1 cellular context compared by ENCODE assay signal in the genomic region with DNA sequence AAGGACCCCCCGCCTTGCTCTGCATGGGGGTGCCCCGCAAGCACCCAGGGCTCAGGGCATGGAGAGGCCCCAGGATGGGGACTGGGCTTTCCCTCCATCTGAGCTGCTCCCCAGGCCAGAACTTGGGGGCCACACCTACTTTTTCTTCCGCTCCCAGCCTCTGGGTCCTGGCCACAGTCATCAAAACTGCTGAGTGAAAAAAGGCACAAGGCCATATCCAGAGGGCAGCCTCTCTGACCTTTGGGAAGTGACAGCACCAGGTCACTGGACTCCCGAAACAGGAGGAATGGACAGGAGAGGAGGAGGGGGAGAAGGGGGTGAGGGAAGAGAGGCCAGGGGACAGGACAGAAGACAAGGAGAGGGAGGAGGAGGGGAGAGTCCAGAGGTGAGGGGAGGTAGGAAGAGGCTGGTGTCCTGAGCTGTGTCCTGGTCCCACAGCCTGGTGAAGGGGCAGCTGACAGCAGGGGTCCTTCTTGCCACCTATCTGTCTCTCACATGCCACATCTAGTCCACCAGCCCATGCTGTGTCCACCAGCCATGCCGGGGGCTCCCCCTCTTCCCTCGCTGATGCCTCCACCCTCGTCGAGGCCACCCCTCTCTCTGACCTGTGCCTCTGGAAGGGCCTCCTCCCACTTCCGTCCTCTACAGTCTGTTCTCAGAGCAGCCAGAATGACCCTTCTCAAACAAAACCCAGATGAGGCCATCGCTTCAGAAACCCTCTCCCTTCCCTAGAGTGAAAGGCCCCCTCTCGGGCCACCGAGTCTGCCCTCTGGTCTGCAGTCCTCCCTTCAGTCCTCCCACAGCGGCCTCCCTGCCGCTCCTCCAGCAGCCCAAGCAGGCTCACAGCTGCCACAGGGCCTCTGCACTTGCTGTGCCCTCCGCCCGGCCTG.
TF ChIP-seq lines count a peak whose summit lies in the region.

No MANE protein-coding gene starts in this region.

TF ChIP-seq in HepG2, 621 proteins besides CTCF, POLR2A, EP300 and RAD21 (continued from another document and continues in another):
- TF ChIP-seq, protein P1, sequence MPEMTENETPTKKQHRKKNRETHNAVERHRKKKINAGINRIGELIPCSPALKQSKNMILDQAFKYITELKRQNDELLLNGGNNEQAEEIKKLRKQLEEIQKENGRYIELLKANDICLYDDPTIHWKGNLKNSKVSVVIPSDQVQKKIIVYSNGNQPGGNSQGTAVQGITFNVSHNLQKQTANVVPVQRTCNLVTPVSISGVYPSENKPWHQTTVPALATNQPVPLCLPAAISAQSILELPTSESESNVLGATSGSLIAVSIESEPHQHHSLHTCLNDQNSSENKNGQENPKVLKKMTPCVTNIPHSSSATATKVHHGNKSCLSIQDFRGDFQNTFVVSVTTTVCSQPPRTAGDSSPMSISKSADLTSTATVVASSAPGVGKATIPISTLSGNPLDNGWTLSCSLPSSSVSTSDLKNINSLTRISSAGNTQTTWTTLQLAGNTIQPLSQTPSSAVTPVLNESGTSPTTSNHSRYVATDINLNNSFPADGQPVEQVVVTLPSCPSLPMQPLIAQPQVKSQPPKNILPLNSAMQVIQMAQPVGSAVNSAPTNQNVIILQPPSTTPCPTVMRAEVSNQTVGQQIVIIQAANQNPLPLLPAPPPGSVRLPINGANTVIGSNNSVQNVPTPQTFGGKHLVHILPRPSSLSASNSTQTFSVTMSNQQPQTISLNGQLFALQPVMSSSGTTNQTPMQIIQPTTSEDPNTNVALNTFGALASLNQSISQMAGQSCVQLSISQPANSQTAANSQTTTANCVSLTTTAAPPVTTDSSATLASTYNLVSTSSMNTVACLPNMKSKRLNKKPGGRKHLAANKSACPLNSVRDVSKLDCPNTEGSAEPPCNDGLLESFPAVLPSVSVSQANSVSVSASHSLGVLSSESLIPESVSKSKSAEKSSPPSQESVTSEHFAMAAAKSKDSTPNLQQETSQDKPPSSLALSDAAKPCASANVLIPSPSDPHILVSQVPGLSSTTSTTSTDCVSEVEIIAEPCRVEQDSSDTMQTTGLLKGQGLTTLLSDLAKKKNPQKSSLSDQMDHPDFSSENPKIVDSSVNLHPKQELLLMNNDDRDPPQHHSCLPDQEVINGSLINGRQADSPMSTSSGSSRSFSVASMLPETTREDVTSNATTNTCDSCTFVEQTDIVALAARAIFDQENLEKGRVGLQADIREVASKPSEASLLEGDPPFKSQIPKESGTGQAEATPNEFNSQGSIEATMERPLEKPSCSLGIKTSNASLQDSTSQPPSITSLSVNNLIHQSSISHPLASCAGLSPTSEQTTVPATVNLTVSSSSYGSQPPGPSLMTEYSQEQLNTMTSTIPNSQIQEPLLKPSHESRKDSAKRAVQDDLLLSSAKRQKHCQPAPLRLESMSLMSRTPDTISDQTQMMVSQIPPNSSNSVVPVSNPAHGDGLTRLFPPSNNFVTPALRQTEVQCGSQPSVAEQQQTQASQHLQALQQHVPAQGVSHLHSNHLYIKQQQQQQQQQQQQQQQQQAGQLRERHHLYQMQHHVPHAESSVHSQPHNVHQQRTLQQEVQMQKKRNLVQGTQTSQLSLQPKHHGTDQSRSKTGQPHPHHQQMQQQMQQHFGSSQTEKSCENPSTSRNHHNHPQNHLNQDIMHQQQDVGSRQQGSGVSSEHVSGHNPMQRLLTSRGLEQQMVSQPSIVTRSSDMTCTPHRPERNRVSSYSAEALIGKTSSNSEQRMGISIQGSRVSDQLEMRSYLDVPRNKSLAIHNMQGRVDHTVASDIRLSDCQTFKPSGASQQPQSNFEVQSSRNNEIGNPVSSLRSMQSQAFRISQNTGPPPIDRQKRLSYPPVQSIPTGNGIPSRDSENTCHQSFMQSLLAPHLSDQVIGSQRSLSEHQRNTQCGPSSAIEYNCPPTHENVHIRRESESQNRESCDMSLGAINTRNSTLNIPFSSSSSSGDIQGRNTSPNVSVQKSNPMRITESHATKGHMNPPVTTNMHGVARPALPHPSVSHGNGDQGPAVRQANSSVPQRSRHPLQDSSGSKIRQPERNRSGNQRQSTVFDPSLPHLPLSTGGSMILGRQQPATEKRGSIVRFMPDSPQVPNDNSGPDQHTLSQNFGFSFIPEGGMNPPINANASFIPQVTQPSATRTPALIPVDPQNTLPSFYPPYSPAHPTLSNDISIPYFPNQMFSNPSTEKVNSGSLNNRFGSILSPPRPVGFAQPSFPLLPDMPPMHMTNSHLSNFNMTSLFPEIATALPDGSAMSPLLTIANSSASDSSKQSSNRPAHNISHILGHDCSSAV (CRISPR knock-in tag; IDR thresholded peaks at IDR 0.05; ENCODE audit: borderline replicate concordance) = no peak
- TF ChIP-seq TBP (CRISPR knock-in tag; IDR thresholded peaks at IDR 0.05) (no peak), MAFK (conservative IDR thresholded peaks at IDR 0.05 in 1 of 2, IDR thresholded peaks at IDR 0.05 in 1 of 2; ENCODE audit: low read length in 2 of 2) (0 out of 4 replicates have a peak, but pooled peaks have one; percentile 0 to 18), ZNF616 (CRISPR knock-in tag; IDR thresholded peaks at IDR 0.05; ENCODE audit: low read depth) (no peak), ZFP41 (CRISPR knock-in tag; IDR thresholded peaks at IDR 0.05; ENCODE audit: borderline replicate concordance) (no peak; the same call in 1 of the 2 replicates), ZNF713 (CRISPR knock-in tag; IDR thresholded peaks at IDR 0.05) (peak; percentile 71; the same call in 1 of the 2 replicates), DNMT1 (CRISPR knock-in tag; IDR thresholded peaks at IDR 0.05) (no peak), MIER2 (CRISPR knock-in tag; IDR thresholded peaks at IDR 0.05) (no peak), NR2F2 (IDR thresholded peaks at IDR 0.05; ENCODE audit: borderline replicate concordance, low read depth) (peak; percentile 86), ZSCAN29 (CRISPR knock-in tag; conservative IDR thresholded peaks at IDR 0.05) (0 out of 2 replicates have a peak, but pooled peaks have one; percentile 77), MATR3 (CRISPR knock-in tag; IDR thresholded peaks at IDR 0.05) (no peak), EZH2 (conservative IDR thresholded peaks at IDR 0.05; ENCODE audit: low read depth, low read length) (no peak), RAD51 (IDR thresholded peaks at IDR 0.05; ENCODE audit: borderline replicate concordance) (no peak), NFKBIZ (CRISPR knock-in tag; IDR thresholded peaks at IDR 0.05) (no peak), POGZ (CRISPR knock-in tag; IDR thresholded peaks at IDR 0.05) (no peak; the same call in 1 of the 2 replicates), MZF1 (CRISPR knock-in tag; IDR thresholded peaks at IDR 0.05; ENCODE audit: borderline replicate concordance) (no peak), ZFP1 (CRISPR knock-in tag; IDR thresholded peaks at IDR 0.05) (0 out of 2 replicates have a peak, but pooled peaks have one; percentile 20)
- TF ChIP-seq, protein P2, sequence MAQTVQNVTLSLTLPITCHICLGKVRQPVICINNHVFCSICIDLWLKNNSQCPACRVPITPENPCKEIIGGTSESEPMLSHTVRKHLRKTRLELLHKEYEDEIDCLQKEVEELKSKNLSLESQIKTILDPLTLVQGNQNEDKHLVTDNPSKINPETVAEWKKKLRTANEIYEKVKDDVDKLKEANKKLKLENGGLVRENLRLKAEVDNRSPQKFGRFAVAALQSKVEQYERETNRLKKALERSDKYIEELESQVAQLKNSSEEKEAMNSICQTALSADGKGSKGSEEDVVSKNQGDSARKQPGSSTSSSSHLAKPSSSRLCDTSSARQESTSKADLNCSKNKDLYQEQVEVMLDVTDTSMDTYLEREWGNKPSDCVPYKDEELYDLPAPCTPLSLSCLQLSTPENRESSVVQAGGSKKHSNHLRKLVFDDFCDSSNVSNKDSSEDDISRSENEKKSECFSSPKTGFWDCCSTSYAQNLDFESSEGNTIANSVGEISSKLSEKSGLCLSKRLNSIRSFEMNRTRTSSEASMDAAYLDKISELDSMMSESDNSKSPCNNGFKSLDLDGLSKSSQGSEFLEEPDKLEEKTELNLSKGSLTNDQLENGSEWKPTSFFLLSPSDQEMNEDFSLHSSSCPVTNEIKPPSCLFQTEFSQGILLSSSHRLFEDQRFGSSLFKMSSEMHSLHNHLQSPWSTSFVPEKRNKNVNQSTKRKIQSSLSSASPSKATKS (CRISPR knock-in tag; IDR thresholded peaks at IDR 0.05) = no peak
- TF ChIP-seq, protein P3, sequence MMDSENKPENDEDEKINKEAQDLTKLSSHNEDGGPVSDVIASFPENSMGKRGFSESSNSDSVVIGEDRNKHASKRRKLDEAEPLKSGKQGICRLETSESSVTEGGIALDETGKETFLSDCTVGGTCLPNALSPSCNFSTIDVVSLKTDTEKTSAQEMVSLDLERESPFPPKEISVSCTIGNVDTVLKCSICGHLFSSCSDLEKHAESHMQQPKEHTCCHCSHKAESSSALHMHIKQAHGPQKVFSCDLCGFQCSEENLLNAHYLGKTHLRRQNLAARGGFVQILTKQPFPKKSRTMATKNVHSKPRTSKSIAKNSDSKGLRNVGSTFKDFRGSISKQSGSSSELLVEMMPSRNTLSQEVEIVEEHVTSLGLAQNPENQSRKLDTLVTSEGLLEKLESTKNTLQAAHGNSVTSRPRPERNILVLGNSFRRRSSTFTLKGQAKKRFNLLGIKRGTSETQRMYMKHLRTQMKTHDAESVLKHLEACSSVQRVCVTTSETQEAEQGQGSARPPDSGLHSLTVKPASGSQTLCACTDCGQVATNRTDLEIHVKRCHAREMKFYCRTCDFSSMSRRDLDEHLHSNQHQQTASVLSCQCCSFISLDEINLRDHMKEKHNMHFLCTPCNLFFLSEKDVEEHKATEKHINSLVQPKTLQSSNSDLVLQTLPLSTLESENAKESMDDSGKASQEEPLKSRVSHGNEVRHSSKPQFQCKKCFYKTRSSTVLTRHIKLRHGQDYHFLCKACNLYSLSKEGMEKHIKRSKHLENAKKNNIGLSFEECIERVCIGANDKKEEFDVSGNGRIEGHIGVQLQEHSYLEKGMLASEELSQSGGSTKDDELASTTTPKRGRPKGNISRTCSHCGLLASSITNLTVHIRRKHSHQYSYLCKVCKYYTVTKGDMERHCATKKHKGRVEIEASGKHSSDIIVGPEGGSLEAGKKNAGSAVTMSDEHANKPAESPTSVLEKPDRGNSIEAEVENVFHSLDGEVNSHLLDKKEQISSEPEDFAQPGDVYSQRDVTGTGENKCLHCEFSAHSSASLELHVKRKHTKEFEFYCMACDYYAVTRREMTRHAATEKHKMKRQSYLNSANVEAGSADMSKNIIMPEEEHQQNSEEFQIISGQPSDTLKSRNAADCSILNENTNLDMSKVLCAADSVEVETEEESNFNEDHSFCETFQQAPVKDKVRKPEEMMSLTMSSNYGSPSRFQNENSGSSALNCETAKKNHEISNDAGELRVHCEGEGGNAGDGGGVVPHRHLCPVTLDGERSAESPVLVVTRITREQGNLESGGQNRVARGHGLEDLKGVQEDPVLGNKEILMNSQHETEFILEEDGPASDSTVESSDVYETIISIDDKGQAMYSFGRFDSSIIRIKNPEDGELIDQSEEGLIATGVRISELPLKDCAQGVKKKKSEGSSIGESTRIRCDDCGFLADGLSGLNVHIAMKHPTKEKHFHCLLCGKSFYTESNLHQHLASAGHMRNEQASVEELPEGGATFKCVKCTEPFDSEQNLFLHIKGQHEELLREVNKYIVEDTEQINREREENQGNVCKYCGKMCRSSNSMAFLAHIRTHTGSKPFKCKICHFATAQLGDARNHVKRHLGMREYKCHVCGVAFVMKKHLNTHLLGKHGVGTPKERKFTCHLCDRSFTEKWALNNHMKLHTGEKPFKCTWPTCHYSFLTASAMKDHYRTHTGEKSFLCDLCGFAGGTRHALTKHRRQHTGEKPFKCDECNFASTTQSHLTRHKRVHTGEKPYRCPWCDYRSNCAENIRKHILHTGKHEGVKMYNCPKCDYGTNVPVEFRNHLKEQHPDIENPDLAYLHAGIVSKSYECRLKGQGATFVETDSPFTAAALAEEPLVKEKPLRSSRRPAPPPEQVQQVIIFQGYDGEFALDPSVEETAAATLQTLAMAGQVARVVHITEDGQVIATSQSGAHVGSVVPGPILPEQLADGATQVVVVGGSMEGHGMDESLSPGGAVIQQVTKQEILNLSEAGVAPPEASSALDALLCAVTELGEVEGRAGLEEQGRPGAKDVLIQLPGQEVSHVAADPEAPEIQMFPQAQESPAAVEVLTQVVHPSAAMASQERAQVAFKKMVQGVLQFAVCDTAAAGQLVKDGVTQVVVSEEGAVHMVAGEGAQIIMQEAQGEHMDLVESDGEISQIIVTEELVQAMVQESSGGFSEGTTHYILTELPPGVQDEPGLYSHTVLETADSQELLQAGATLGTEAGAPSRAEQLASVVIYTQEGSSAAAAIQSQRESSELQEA (CRISPR knock-in tag; IDR thresholded peaks at IDR 0.05; ENCODE audit: not compliant biosample characterization) = peak; percentile 32
- TF ChIP-seq, protein P4, sequence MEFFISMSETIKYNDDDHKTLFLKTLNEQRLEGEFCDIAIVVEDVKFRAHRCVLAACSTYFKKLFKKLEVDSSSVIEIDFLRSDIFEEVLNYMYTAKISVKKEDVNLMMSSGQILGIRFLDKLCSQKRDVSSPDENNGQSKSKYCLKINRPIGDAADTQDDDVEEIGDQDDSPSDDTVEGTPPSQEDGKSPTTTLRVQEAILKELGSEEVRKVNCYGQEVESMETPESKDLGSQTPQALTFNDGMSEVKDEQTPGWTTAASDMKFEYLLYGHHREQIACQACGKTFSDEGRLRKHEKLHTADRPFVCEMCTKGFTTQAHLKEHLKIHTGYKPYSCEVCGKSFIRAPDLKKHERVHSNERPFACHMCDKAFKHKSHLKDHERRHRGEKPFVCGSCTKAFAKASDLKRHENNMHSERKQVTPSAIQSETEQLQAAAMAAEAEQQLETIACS (CRISPR knock-in tag; IDR thresholded peaks at IDR 0.05) = no peak
- TF ChIP-seq, protein P5, sequence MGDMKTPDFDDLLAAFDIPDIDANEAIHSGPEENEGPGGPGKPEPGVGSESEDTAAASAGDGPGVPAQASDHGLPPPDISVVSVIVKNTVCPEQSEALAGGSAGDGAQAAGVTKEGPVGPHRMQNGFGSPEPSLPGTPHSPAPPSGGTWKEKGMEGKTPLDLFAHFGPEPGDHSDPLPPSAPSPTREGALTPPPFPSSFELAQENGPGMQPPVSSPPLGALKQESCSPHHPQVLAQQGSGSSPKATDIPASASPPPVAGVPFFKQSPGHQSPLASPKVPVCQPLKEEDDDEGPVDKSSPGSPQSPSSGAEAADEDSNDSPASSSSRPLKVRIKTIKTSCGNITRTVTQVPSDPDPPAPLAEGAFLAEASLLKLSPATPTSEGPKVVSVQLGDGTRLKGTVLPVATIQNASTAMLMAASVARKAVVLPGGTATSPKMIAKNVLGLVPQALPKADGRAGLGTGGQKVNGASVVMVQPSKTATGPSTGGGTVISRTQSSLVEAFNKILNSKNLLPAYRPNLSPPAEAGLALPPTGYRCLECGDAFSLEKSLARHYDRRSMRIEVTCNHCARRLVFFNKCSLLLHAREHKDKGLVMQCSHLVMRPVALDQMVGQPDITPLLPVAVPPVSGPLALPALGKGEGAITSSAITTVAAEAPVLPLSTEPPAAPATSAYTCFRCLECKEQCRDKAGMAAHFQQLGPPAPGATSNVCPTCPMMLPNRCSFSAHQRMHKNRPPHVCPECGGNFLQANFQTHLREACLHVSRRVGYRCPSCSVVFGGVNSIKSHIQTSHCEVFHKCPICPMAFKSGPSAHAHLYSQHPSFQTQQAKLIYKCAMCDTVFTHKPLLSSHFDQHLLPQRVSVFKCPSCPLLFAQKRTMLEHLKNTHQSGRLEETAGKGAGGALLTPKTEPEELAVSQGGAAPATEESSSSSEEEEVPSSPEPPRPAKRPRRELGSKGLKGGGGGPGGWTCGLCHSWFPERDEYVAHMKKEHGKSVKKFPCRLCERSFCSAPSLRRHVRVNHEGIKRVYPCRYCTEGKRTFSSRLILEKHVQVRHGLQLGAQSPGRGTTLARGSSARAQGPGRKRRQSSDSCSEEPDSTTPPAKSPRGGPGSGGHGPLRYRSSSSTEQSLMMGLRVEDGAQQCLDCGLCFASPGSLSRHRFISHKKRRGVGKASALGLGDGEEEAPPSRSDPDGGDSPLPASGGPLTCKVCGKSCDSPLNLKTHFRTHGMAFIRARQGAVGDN (CRISPR knock-in tag; IDR thresholded peaks at IDR 0.05) = peak; percentile 95
- TF ChIP-seq, protein P6, sequence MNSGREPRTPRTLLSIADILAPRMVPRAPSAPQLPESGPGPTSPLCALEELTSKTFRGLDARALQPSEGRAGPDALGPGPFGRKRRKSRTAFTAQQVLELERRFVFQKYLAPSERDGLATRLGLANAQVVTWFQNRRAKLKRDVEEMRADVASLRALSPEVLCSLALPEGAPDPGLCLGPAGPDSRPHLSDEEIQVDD (CRISPR knock-in tag; IDR thresholded peaks at IDR 0.05; ENCODE audit: borderline replicate concordance) = no peak
